ENCODE assay signal across 13 cellular contexts in the genomic region with DNA sequence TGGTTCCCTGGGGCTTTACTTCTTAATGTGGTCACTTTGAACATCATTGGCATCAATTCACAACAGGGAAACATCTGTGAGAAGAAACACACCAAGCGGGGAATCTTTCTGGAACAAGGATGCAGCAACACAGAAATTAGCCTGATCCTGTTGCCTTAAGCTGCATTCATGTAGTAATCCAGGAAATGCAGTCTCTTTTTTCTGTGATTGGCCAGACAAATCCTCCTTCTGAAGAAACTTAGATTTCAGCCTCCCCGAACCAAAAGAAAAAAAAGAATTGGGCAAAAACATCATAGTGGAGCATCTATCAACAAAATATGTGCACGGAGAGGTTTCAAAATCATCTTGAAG. TPM values are rescaled to one million over a fixed set of nuclear protein-coding genes. Genes with fewer than 3 reads are reported as not detected.
DNase-seq lines count a peak whose midpoint lies in the region; ATAC-seq and TF ChIP-seq lines count a peak whose summit lies in the region.
"Had no signal": no experiment of that assay in that cellular context is flagged by ENCODE, and none has a peak within 500 bp of the region (broad histone marks: within the 10 kb centered on the region; RNA-seq: fewer than 3 reads in every experiment).

No MANE protein-coding gene starts in this region.

- no peak for DNase-seq in T-helper 1 cell
- no peak for DNase-seq in T-helper 17 cell
- DNase-seq in esophagus muscularis mucosa (ENCODE audit: extremely low spot score) = no peak
- DNase-seq in stimulated activated effector memory CD8-positive, alpha-beta T cell treated with anti-CD3 and anti-CD28 coated beads, Interleukin-12 subunit alpha, Interleukin-12 subunit beta, amount 100 ng/mL, for 72 hours (ENCODE audit: low spot score in 2 of 2) = no peak
- no peak for DNase-seq in stimulated activated CD4-positive, alpha-beta T cell treated with anti-CD3 and anti-CD28 coated beads, Interleukin-4, amount 100 ng/mL, for 24 hours
- no peak for DNase-seq in natural killer cell treated with Interleukin-12 subunit alpha and Interleukin-12 subunit beta and Interleukin-15 and Interleukin-18, amount 100 ng/mL, for 72 hours (ENCODE audit: low spot score)
- DNase-seq in H9 = no peak
- DNase-seq: DMS 273 treated with DMSO at 0.1 percent for 48 hours, nephron progenitor cell, spleen, transverse colon had no signal

- no peaks in the 10 kb centered on the region for H3K9me3 Mint-ChIP-seq in T-helper 1 cell treated with Interleukin-12 subunit alpha and Interleukin-12 subunit beta and Interleukin-4 antibody, amounts not matched to agents 30 μg/mL and 1 μg/mL, for 36 hours
- no peaks in the 10 kb centered on the region for H3K9me3 Mint-ChIP-seq in stimulated activated effector memory CD8-positive, alpha-beta T cell treated with anti-CD3 and anti-CD28 coated beads, Interleukin-12 subunit alpha, Interleukin-12 subunit beta, amount 100 ng/mL, for 72 hours
- no peaks in the 10 kb centered on the region for H3K9me3 Mint-ChIP-seq in natural killer cell treated with Interleukin-12 subunit alpha and Interleukin-12 subunit beta and Interleukin-15 and Interleukin-18, amount 100 ng/mL, for 72 hours
- H3K9me3 Mint-ChIP-seq in H9 = no peaks in the 10 kb centered on the region
- H3K9me3 Mint-ChIP-seq: nephron progenitor cell had no signal

- H4K5ac ChIP-seq in H9 (ENCODE audit: insufficient read length, low read depth, low read length) = no peak overlapping the region

- no peak overlapping the region for H3K23ac ChIP-seq in H9 (ENCODE audit: insufficient read length, low read depth, low read length)

- H3K14ac ChIP-seq in H9 (ENCODE audit: insufficient read depth, low read length) = no peak overlapping the region

- H3K27me3 ChIP-seq in esophagus muscularis mucosa (no peaks in the 10 kb centered on the region), H9 (ENCODE audit: insufficient read depth, low read length) (no peaks in the 10 kb centered on the region)

- no peak overlapping the region for H3K56ac ChIP-seq in H9 (ENCODE audit: insufficient read length, low read depth, low read length)

- whole genome bisulfite sequencing in esophagus muscularis mucosa = 61% methylated on average over 3 of the region's 3 CpGs
- no CpG with 5 or more reads among the region's 3 CpGs for WGBS in H9 (ENCODE audit: extremely low coverage, insufficient read length, low lambda C conversion rate)

- H3K79me1 ChIP-seq in H9 (ENCODE audit: insufficient read depth, low read depth, low read length, poor library complexity, severe bottlenecking) = no peaks in the 10 kb centered on the region

- no peak overlapping the region for H3K18ac ChIP-seq in H9 (ENCODE audit: insufficient read length, low read depth, low read length)

- TF ChIP-seq POLR2A in esophagus muscularis mucosa (IDR thresholded peaks at IDR 0.05; ENCODE audit: low read depth) = no peak

- no peak overlapping the region for H3K4me3 ChIP-seq in esophagus muscularis mucosa
- H3K4me3 ChIP-seq: spleen, transverse colon had no signal

- no peak overlapping the region for H3K4me2 ChIP-seq in H9 (ENCODE audit: insufficient read depth, insufficient read length, low read length)

- no peak overlapping the region for H2BK15ac ChIP-seq in H9 (ENCODE audit: low read depth, low read length)

- H4K8ac ChIP-seq in H9 (replicated peaks; ENCODE audit: insufficient read length, low read depth, low read length) = no peak overlapping the region

- peak overlapping the region; percentile 66 to 81 (median 78) for H3K27ac ChIP-seq in esophagus muscularis mucosa (replicated peaks in 1 of 4)
- no peak overlapping the region for H3K27ac ChIP-seq in H9 (ENCODE audit: insufficient read length, low read depth, low read length)
- H3K27ac ChIP-seq: spleen had no signal

- no peaks in the 10 kb centered on the region for H4K20me1 ChIP-seq in H9 (ENCODE audit: control insufficient read depth, insufficient read depth, insufficient read length)

- no peak overlapping the region for H2BK120ac ChIP-seq in H9 (ENCODE audit: low read depth, low read length, poor library complexity, severe bottlenecking)

- H3K9me3 ChIP-seq in T-helper 17 cell (ENCODE audit: control insufficient read depth, low read length, poor library complexity, severe bottlenecking) = no peaks in the 10 kb centered on the region
- no peaks in the 10 kb centered on the region for H3K9me3 ChIP-seq in esophagus muscularis mucosa
- no peaks in the 10 kb centered on the region for H3K9me3 ChIP-seq in H9 (ENCODE audit: control insufficient read depth, low read depth, low read length)
- H3K9me3 ChIP-seq: spleen, transverse colon had no signal

- H3K4me3 Mint-ChIP-seq in T-helper 1 cell treated with Interleukin-12 subunit alpha and Interleukin-12 subunit beta and Interleukin-4 antibody, amounts not matched to agents 30 μg/mL and 1 μg/mL, for 36 hours = no peak overlapping the region
- no peak overlapping the region for H3K4me3 Mint-ChIP-seq in T-helper 17 cell
- peak overlapping the region; percentile 57 for H3K4me3 Mint-ChIP-seq in stimulated activated effector memory CD8-positive, alpha-beta T cell treated with anti-CD3 and anti-CD28 coated beads, Interleukin-12 subunit alpha, Interleukin-12 subunit beta, amount 100 ng/mL, for 72 hours
- no peak overlapping the region for H3K4me3 Mint-ChIP-seq in natural killer cell treated with Interleukin-12 subunit alpha and Interleukin-12 subunit beta and Interleukin-15 and Interleukin-18, amount 100 ng/mL, for 72 hours
- no peak overlapping the region for H3K4me3 Mint-ChIP-seq in H9
- H3K4me3 Mint-ChIP-seq: activated naive CD8-positive, alpha-beta T cell; nephron progenitor cell had no signal

- no peak overlapping the region for H3K4ac ChIP-seq in H9 (ENCODE audit: low read depth, low read length)

- no peak overlapping the region for H2BK20ac ChIP-seq in H9 (ENCODE audit: low read depth, low read length, poor library complexity, severe bottlenecking)

- intact Hi-C loops in esophagus muscularis mucosa (cut with DNase I) = no loop called here

- no peak overlapping the region for H2AFZ ChIP-seq in H9 (ENCODE audit: low read length)

- peak overlapping the region; percentile 87 for H3K27ac Mint-ChIP-seq in T-helper 1 cell treated with Interleukin-12 subunit alpha and Interleukin-12 subunit beta and Interleukin-4 antibody, amounts not matched to agents 30 μg/mL and 1 μg/mL, for 36 hours
- H3K27ac Mint-ChIP-seq in T-helper 17 cell (peak overlapping the region; percentile 91), H9 (no peak overlapping the region)
- H3K27ac Mint-ChIP-seq in stimulated activated effector memory CD8-positive, alpha-beta T cell treated with anti-CD3 and anti-CD28 coated beads, Interleukin-12 subunit alpha, Interleukin-12 subunit beta, amount 100 ng/mL, for 72 hours = peak overlapping the region; percentile 92
- H3K27ac Mint-ChIP-seq in natural killer cell treated with Interleukin-12 subunit alpha and Interleukin-12 subunit beta and Interleukin-15 and Interleukin-18, amount 100 ng/mL, for 72 hours = no peak overlapping the region
- H3K27ac Mint-ChIP-seq: nephron progenitor cell had no signal

- ATAC-seq in T-helper 17 cell = no peak
- ATAC-seq in stimulated activated effector memory CD8-positive, alpha-beta T cell treated with anti-CD3 and anti-CD28 coated beads, Interleukin-12 subunit alpha, Interleukin-12 subunit beta, amount 100 ng/mL, for 72 hours = no peak
- no peak for ATAC-seq in natural killer cell treated with Interleukin-12 subunit alpha and Interleukin-12 subunit beta and Interleukin-15 and Interleukin-18, amount 100 ng/mL, for 72 hours

- H3K4me1 Mint-ChIP-seq in T-helper 1 cell treated with Interleukin-12 subunit alpha and Interleukin-12 subunit beta and Interleukin-4 antibody, amounts not matched to agents 30 μg/mL and 1 μg/mL, for 36 hours (ENCODE audit: low read depth) = peaks cover 23% of the 10 kb centered on the region
- peaks cover 33% of the 10 kb centered on the region for H3K4me1 Mint-ChIP-seq in T-helper 17 cell
- peaks cover 42% of the 10 kb centered on the region for H3K4me1 Mint-ChIP-seq in stimulated activated effector memory CD8-positive, alpha-beta T cell treated with anti-CD3 and anti-CD28 coated beads, Interleukin-12 subunit alpha, Interleukin-12 subunit beta, amount 100 ng/mL, for 72 hours
- peaks cover 6 to 15% of the 10 kb centered on the region in 2 donors for H3K4me1 Mint-ChIP-seq in natural killer cell treated with Interleukin-12 subunit alpha and Interleukin-12 subunit beta and Interleukin-15 and Interleukin-18, amount 100 ng/mL, for 72 hours (ENCODE audit: low read depth in 2 of 2)
- peaks cover 0 to 6% of the 10 kb centered on the region in 2 experiments; a peak in 1 of 4 replicates for H3K4me1 Mint-ChIP-seq in H9
- H3K4me1 Mint-ChIP-seq: nephron progenitor cell had no signal

- H3K27me3 Mint-ChIP-seq in T-helper 1 cell treated with Interleukin-12 subunit alpha and Interleukin-12 subunit beta and Interleukin-4 antibody, amounts not matched to agents 30 μg/mL and 1 μg/mL, for 36 hours (ENCODE audit: low read depth) = peaks cover 18% of the 10 kb centered on the region
- H3K27me3 Mint-ChIP-seq in T-helper 17 cell = peaks cover 25% of the 10 kb centered on the region
- H3K27me3 Mint-ChIP-seq in natural killer cell treated with Interleukin-12 subunit alpha and Interleukin-12 subunit beta and Interleukin-15 and Interleukin-18, amount 100 ng/mL, for 72 hours = peaks cover 37 to 44% of the 10 kb centered on the region in 2 donors
- H3K27me3 Mint-ChIP-seq in H9 (ENCODE audit: low read depth) = peaks cover 48% of the 10 kb centered on the region

- peaks cover 2% of the 10 kb centered on the region for H3K36me3 Mint-ChIP-seq in T-helper 1 cell treated with Interleukin-12 subunit alpha and Interleukin-12 subunit beta and Interleukin-4 antibody, amounts not matched to agents 30 μg/mL and 1 μg/mL, for 36 hours (ENCODE audit: low read depth)
- H3K36me3 Mint-ChIP-seq in T-helper 17 cell (ENCODE audit: low read depth) (no peaks in the 10 kb centered on the region), H9 (ENCODE audit: insufficient read depth in 1 of 3, low read depth in 3 of 3) (no peaks in the 10 kb centered on the region)
- no peaks in the 10 kb centered on the region for H3K36me3 Mint-ChIP-seq in stimulated activated effector memory CD8-positive, alpha-beta T cell treated with anti-CD3 and anti-CD28 coated beads, Interleukin-12 subunit alpha, Interleukin-12 subunit beta, amount 100 ng/mL, for 72 hours
- no peaks in the 10 kb centered on the region for H3K36me3 Mint-ChIP-seq in natural killer cell treated with Interleukin-12 subunit alpha and Interleukin-12 subunit beta and Interleukin-15 and Interleukin-18, amount 100 ng/mL, for 72 hours

- no peak overlapping the region for H3K9ac ChIP-seq in H9 (ENCODE audit: extremely low read depth, insufficient read length, low read length)

- H4K91ac ChIP-seq in H9 (ENCODE audit: insufficient read length, low read depth, low read length) = no peak overlapping the region

- no peaks in the 10 kb centered on the region for H3K36me3 ChIP-seq in esophagus muscularis mucosa
- H3K36me3 ChIP-seq: spleen, transverse colon had no signal

- H3T11ph ChIP-seq in H9 (ENCODE audit: low read length) = no peak overlapping the region

- TF ChIP-seq CTCF in esophagus muscularis mucosa (IDR thresholded peaks at IDR 0.05) = no peak
- TF ChIP-seq CTCF in H9 (conservative IDR thresholded peaks at IDR 0.05) = no peak

- H2BK5ac ChIP-seq in H9 (ENCODE audit: insufficient read length, low read length) = no peak overlapping the region

- H3K4me1 ChIP-seq in esophagus muscularis mucosa = peaks cover 8 to 18% (median 16%) of the 10 kb centered on the region in 4 donors
- H3K4me1 ChIP-seq in H9 (ENCODE audit: insufficient read depth, low read length) = no peaks in the 10 kb centered on the region

- no peak overlapping the region for H2BK12ac ChIP-seq in H9 (ENCODE audit: insufficient read length, low read depth, low read length)

- TF ChIP-seq EP300 in esophagus muscularis mucosa (IDR thresholded peaks at IDR 0.05) = no peak

- H3K79me2 ChIP-seq in H9 (ENCODE audit: insufficient read depth, low read length) = no peaks in the 10 kb centered on the region

- H2AK5ac ChIP-seq in H9 (ENCODE audit: insufficient read length, low read length) = no peak overlapping the region

- H3K23me2 ChIP-seq in H9 (ENCODE audit: insufficient read length, low read depth, low read length, poor library complexity, severe bottlenecking) = no peaks in the 10 kb centered on the region

RNA-seq across cellular contexts. Expression of gene XPA, which starts 7.2 kb away (rescaled TPM):
- total RNA-seq in T-helper 17 cell (10 to 100 TPM; 16.6 to 23.4 TPM), esophagus muscularis mucosa (10 to 100 TPM; 21.2 to 27.1 (median 22.9) TPM), H9 (2021) (6.1 and 6.6 TPM in 2 replicates)
- 10 to 100 TPM; 11.2 to 12.5 TPM for total RNA-seq in natural killer cell treated with Interleukin-12 subunit alpha and Interleukin-12 subunit beta and Interleukin-15 and Interleukin-18, amount 100 ng/mL, for 72 hours

Comparison
In these comparisons a context has a peak if more than half of its experiments do, and no peak if none do; other contexts are left out.
1. H3K27ac Mint-ChIP-seq: peak in T-helper 1 cell treated with Interleukin-12 subunit alpha and Interleukin-12 subunit beta and Interleukin-4 antibody, amounts not matched to agents 30 μg/mL and 1 μg/mL, for 36 hours (single experiment), T-helper 17 cell (single experiment) and stimulated activated effector memory CD8-positive, alpha-beta T cell treated with anti-CD3 and anti-CD28 coated beads, Interleukin-12 subunit alpha, Interleukin-12 subunit beta, amount 100 ng/mL, for 72 hours (single experiment); none in natural killer cell treated with Interleukin-12 subunit alpha and Interleukin-12 subunit beta and Interleukin-15 and Interleukin-18, amount 100 ng/mL, for 72 hours (0 of 2) and H9 (0 of 3).